Comparison of ENCODE assay signal across 14 cellular contexts in genomic region chr1:203597386-203598040, GRCh38. TPM values are rescaled to one million over a fixed set of nuclear protein-coding genes. Genes with fewer than 3 reads are reported as not detected.
DNase-seq lines count a peak whose midpoint lies in the region; ATAC-seq and TF ChIP-seq lines count a peak whose summit lies in the region.
"Had no signal": no experiment of that assay in that cellular context is flagged by ENCODE, and none has a peak within 500 bp of the region (broad histone marks: within the 10 kb centered on the region; RNA-seq: fewer than 3 reads in every experiment).

No MANE protein-coding gene starts in this region.

- H3K23ac ChIP-seq in IMR-90 (ENCODE audit: low read depth, low read length) = 0 out of 2 replicates have a peak overlapping the region, but pooled peaks have one; percentile 32

- DNase-seq in IMR-90 = no peak
- DNase-seq in adipocyte (ENCODE audit: low read depth) = no peak
- DNase-seq in sciatic nerve (ENCODE audit: low spot score) = no peak
- DNase-seq in NOMO-1 treated with DMSO at 0.1 percent for 48 hours (lab: John Stamatoyannopoulos, UW; ENCODE audit: unreplicated experiment) = no peak
- no peak for DNase-seq in posterior vena cava (ENCODE audit: low spot score)
- DNase-seq in stimulated activated CD4-positive, alpha-beta T cell treated with anti-CD3 and anti-CD28 coated beads, Interleukin-4, amount 100 ng/mL, for 24 hours = no peak
- DNase-seq: activated CD8-positive, alpha-beta memory T cell treated with anti-CD3 and anti-CD28 coated beads, Interleukin-2, amount 10 ng/mL, durations not matched to agents 7 days and 5 days; CD4-positive, CD25-positive, alpha-beta regulatory T cell; mucosa of descending colon; NCI-H510A treated with DMSO at 0.1 percent for 48 hours had no signal

- no peak for TF ChIP-seq POLR2A in IMR-90 (IDR thresholded peaks at IDR 0.05; ENCODE audit: low read depth, low read length)

- dilution Hi-C loops in IMR-90 (cut with HindIII; ENCODE audit: low sequenced_read_pairs, unreplicated experiment) = no loop called here

- H2BK5ac ChIP-seq in IMR-90 (ENCODE audit: low read depth, low read length, poor library complexity, severe bottlenecking) = no peak overlapping the region

- H2AK5ac ChIP-seq in IMR-90 (ENCODE audit: low read depth, low read length) = no peak overlapping the region

- H3K14ac ChIP-seq in IMR-90 (replicated peaks; ENCODE audit: low read depth, low read length) = peak overlapping the region; percentile 23; the same call in 1 of the 2 replicates

- no peak for TF ChIP-seq RAD21 in IMR-90 (IDR thresholded peaks at IDR 0.05; ENCODE audit: low read length)

- no peak overlapping the region for H4K5ac ChIP-seq in IMR-90 (ENCODE audit: low read depth, low read length)

- H3K4ac ChIP-seq in IMR-90 (ENCODE audit: low read depth, low read length) = peak overlapping the region; percentile 43

- no peak for ATAC-seq in IMR-90 (ENCODE audit: low read depth)
- peak; percentile 36 for ATAC-seq in sciatic nerve
- ATAC-seq in GM21528 (IDR thresholded peaks at IDR 0.05; ENCODE audit: low FRiP score, unreplicated experiment) = no peak
- ATAC-seq: activated CD8-positive, alpha-beta memory T cell treated with anti-CD3 and anti-CD28 coated beads, Interleukin-2, amount 10 ng/mL, durations not matched to agents 7 days and 5 days; HCT116; mucosa of descending colon had no signal

- no peak overlapping the region for H2AK9ac ChIP-seq in IMR-90 (replicated peaks; ENCODE audit: low read depth, low read length, poor library complexity)

- H3K4me2 ChIP-seq in IMR-90 (ENCODE audit: low read depth, low read length) = no peak overlapping the region

- no peak overlapping the region for H4K91ac ChIP-seq in IMR-90 (ENCODE audit: insufficient read depth, low read depth, low read length)

- in situ Hi-C loops in IMR-90 (cut with MboI; ENCODE audit: low sequenced_read_pairs) = no loop called here

- no peaks in the 10 kb centered on the region for H3K79me1 ChIP-seq in IMR-90 (ENCODE audit: low read depth in 1 of 2, low read length in 2 of 2)

- H3K9me1 ChIP-seq in IMR-90 (ENCODE audit: insufficient read depth, low read length) = peaks cover 17% of the 10 kb centered on the region

- no peaks in the 10 kb centered on the region for H3K36me3 ChIP-seq in IMR-90 (ENCODE audit: control insufficient read depth, insufficient read depth, low read length)
- no peaks in the 10 kb centered on the region for H3K36me3 ChIP-seq in adipocyte (ENCODE audit: control insufficient read depth, insufficient read depth, low read length, severe bottlenecking)
- no peaks in the 10 kb centered on the region for H3K36me3 ChIP-seq in iPS-18a (ENCODE audit: control insufficient read depth, low read depth, low read length)

- H3K27ac ChIP-seq in IMR-90 (ENCODE audit: insufficient read depth, low read length) (no peak overlapping the region), iPS-18a (ENCODE audit: low read length) (no peak overlapping the region)
- H3K27ac ChIP-seq: RWPE1 had no signal

- peak overlapping the region; percentile 57; the same call in 1 of the 3 replicates for H2BK15ac ChIP-seq in IMR-90 (ENCODE audit: low read depth, low read length)

- no TSS peak for BruUV-seq in IMR-90 (replicated peaks; lab: Mats Ljungman, UMichigan)

- H4K8ac ChIP-seq in IMR-90 (ENCODE audit: low read depth in 2 of 2, low read length in 2 of 2) = no peak overlapping the region

- peak overlapping the region; percentile 56 for H2AFZ ChIP-seq in IMR-90 (replicated peaks; ENCODE audit: low read length, poor library complexity)

- no peak overlapping the region for H3K18ac ChIP-seq in IMR-90 (ENCODE audit: low read depth, low read length)

- H3K4me3 ChIP-seq in IMR-90 (ENCODE audit: insufficient read depth, low read depth, low read length) (no peak overlapping the region), adipocyte (ENCODE audit: low read length) (peak overlapping the region; percentile 61), iPS-18a (ENCODE audit: low read length) (peak overlapping the region; percentile 30)
- H3K4me3 ChIP-seq: mucosa of descending colon had no signal

- H3K4me1 ChIP-seq in IMR-90 (ENCODE audit: control insufficient read depth, insufficient read depth, low read length) = peaks cover 11% of the 10 kb centered on the region
- peaks cover 20% of the 10 kb centered on the region for H3K4me1 ChIP-seq in adipocyte (ENCODE audit: control insufficient read depth, insufficient read depth, low read length)
- H3K4me1 ChIP-seq in iPS-18a (ENCODE audit: control insufficient read depth, low read depth, low read length) = peaks cover 31% of the 10 kb centered on the region

- H3K56ac ChIP-seq in IMR-90 (ENCODE audit: extremely low read depth, insufficient read depth, low read length) = no peak overlapping the region

- H3K9ac ChIP-seq in IMR-90 (ENCODE audit: low read depth, low read length) (no peak overlapping the region), adipocyte (ENCODE audit: low read length) (peak overlapping the region; percentile 2), iPS-18a (ENCODE audit: low read length) (no peak overlapping the region)

- no CpG with 5 or more reads among the region's 11 CpGs for WGBS in IMR-90 (ENCODE audit: extremely low coverage in 2 of 2, insufficient read length in 1 of 2), 2 experiments

- H2BK120ac ChIP-seq in IMR-90 (ENCODE audit: low read depth, low read length) = peak overlapping the region; percentile 13; the same call in 1 of the 2 replicates

- H3K27me3 ChIP-seq in IMR-90 (ENCODE audit: control insufficient read depth, insufficient read depth, low read length) (no peaks in the 10 kb centered on the region), adipocyte (replicated peaks; ENCODE audit: control insufficient read depth, insufficient read depth, low read length) (no peaks in the 10 kb centered on the region), iPS-18a (ENCODE audit: control insufficient read depth, insufficient read depth, low read length) (no peaks in the 10 kb centered on the region)

- no peak for TF ChIP-seq CTCF in IMR-90 (conservative IDR thresholded peaks at IDR 0.05; ENCODE audit: low read depth, low read length)

- H4K20me1 ChIP-seq in IMR-90 (ENCODE audit: insufficient read depth, low read length) = no peaks in the 10 kb centered on the region

- intact Hi-C loops in IMR-90 (cut with micrococcal nuclease) = no loop called here
- intact Hi-C loops in sciatic nerve (cut with DNase I) = no loop called here
- intact Hi-C loops in posterior vena cava (cut with DNase I) = no loop called here

- H3K9me3 ChIP-seq in IMR-90 (ENCODE audit: control insufficient read depth, insufficient read depth, low read length) = no peaks in the 10 kb centered on the region
- H3K9me3 ChIP-seq in adipocyte (ENCODE audit: control insufficient read depth, low read length) = no peaks in the 10 kb centered on the region
- no peaks in the 10 kb centered on the region for H3K9me3 ChIP-seq in iPS-18a (ENCODE audit: control insufficient read depth, low read depth, low read length)
- H3K9me3 ChIP-seq: mucosa of descending colon had no signal

- CTCF ChIA-PET in IMR-90 (lab: Yijun Ruan, JAX) = no interaction called here

- POLR2A ChIA-PET in IMR-90 (lab: Charles Lee; ENCODE audit: unreplicated experiment) = no interaction called here

- 0 out of 2 replicates have a peak overlapping the region, but pooled peaks have one; percentile 6 for H2BK20ac ChIP-seq in IMR-90 (ENCODE audit: low read depth, low read length)

TF ChIP-seq in IMR-90, 13 proteins besides CTCF, POLR2A, EP300 and RAD21:
- TF ChIP-seq MAZ (IDR thresholded peaks at IDR 0.05; ENCODE audit: borderline replicate concordance, low read depth, low read length) (no peak), CEBPB (IDR thresholded peaks at IDR 0.05; ENCODE audit: low read depth, low read length) (no peak), CHD1 (IDR thresholded peaks at IDR 0.05; ENCODE audit: low read depth, low read length) (no peak), NFE2L2 (IDR thresholded peaks at IDR 0.05; ENCODE audit: low read depth, low read length) (no peak)
- TF ChIP-seq, protein P1, sequence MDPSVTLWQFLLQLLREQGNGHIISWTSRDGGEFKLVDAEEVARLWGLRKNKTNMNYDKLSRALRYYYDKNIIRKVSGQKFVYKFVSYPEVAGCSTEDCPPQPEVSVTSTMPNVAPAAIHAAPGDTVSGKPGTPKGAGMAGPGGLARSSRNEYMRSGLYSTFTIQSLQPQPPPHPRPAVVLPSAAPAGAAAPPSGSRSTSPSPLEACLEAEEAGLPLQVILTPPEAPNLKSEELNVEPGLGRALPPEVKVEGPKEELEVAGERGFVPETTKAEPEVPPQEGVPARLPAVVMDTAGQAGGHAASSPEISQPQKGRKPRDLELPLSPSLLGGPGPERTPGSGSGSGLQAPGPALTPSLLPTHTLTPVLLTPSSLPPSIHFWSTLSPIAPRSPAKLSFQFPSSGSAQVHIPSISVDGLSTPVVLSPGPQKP (IDR thresholded peaks at IDR 0.05; ENCODE audit: borderline replicate concordance, low read depth, low read length) = no peak

RNA-seq across cellular contexts. Expression of gene ATP2B4, which starts 29.1 kb away (rescaled TPM):
- total RNA-seq in IMR-90 (2012; rRNA removed) (290 and 311 TPM in 2 replicates), sciatic nerve (107 TPM), posterior vena cava (100 to 1,000 TPM; 245 to 250 TPM)
- 172 TPM in 2 replicates for polyA plus RNA-seq in IMR-90 (2012; rRNA removed)
- polyA plus RNA-seq in IMR-90 (2012; cell fraction: cytosol; rRNA removed) = 65.5 and 87.1 TPM in 2 replicates
- polyA plus RNA-seq in IMR-90 (2012; cell fraction: nucleus; rRNA removed; ENCODE audit: low replicate concordance) = 90.6 and 259 TPM in 2 replicates
